ENCODE assay signal across 8 cellular contexts in genomic region chr17:78935419-78936323, GRCh38. TPM values are rescaled to one million over a fixed set of nuclear protein-coding genes. Genes with fewer than 3 reads are reported as not detected.
DNase-seq lines count a peak whose midpoint lies in the region; ATAC-seq and TF ChIP-seq lines count a peak whose summit lies in the region.

No MANE protein-coding gene starts in this region.

- H3K4me1 ChIP-seq in neural progenitor cell = peaks cover 10% of the 10 kb centered on the region

- CTCF ChIA-PET in T-cell (lab: Charles Lee) = no interaction called here
- CTCF ChIA-PET in activated CD4-positive, alpha-beta T cell treated with anti-CD3 and anti-CD28 coated beads for 36 hours (lab: Charles Lee) = no interaction called here

- intact Hi-C loops in activated CD4-positive, alpha-beta T cell treated with anti-CD3 and anti-CD28 coated beads for 36 hours (cut with DNase I, micrococcal nuclease) = loop anchor here in 1 of 2 experiments (10.0 kb wide), 1 partner anchor 59 kb away; no protein-coding TSS in a partner anchor

- H3K36me3 Mint-ChIP-seq in neural progenitor cell = no peaks in the 10 kb centered on the region
- H3K36me3 Mint-ChIP-seq in T-cell = no peaks in the 10 kb centered on the region
- H3K36me3 Mint-ChIP-seq in activated CD4-positive, alpha-beta T cell treated with anti-CD3 and anti-CD28 coated beads for 36 hours (ENCODE audit: low read depth) = no peaks in the 10 kb centered on the region

- H3K9me3 Mint-ChIP-seq in neural progenitor cell (no peaks in the 10 kb centered on the region), T-cell (no peaks in the 10 kb centered on the region)
- no peaks in the 10 kb centered on the region for H3K9me3 Mint-ChIP-seq in activated CD4-positive, alpha-beta T cell treated with anti-CD3 and anti-CD28 coated beads for 36 hours (ENCODE audit: low read depth)

- H2AFZ ChIP-seq in neural progenitor cell (replicated peaks) = no peak overlapping the region

- H3K27ac Mint-ChIP-seq in neural progenitor cell (peak overlapping the region; percentile 90), T-cell (no peak overlapping the region)
- H3K27ac Mint-ChIP-seq in activated CD4-positive, alpha-beta T cell treated with anti-CD3 and anti-CD28 coated beads for 36 hours = no peak overlapping the region

- ATAC-seq in T-cell (replicated peaks in 1 of 4) = no peak
- no peak for ATAC-seq in activated CD4-positive, alpha-beta T cell treated with anti-CD3 and anti-CD28 coated beads for 36 hours

- no peak overlapping the region for H3K27ac ChIP-seq in neural progenitor cell

- H3K36me3 ChIP-seq in neural progenitor cell = no peaks in the 10 kb centered on the region

- H3K4me3 ChIP-seq in neural progenitor cell = no peak overlapping the region

- peaks cover 14% of the 10 kb centered on the region for H3K27me3 Mint-ChIP-seq in neural progenitor cell (ENCODE audit: insufficient read depth, low read depth)
- H3K27me3 Mint-ChIP-seq in T-cell = peaks cover 0 to 4% of the 10 kb centered on the region in 2 donors
- H3K27me3 Mint-ChIP-seq in activated CD4-positive, alpha-beta T cell treated with anti-CD3 and anti-CD28 coated beads for 36 hours = no peaks in the 10 kb centered on the region

- peak; percentile 91 for DNase-seq in AG08395 (ENCODE audit: low spot score)
- DNase-seq in NCI-H2227 (lab: John Stamatoyannopoulos, UW; ENCODE audit: unreplicated experiment) = peak; percentile 77
- peak; percentile 52 for DNase-seq in ecto neural progenitor cell (ENCODE audit: low spot score)
- no peak for DNase-seq in neural progenitor cell (ENCODE audit: low spot score)
- DNase-seq in T-cell = no peak
- DNase-seq in activated T-cell treated with anti-CD3 and anti-CD28 coated beads for 4 hours = no peak
- DNase-seq in NCI-H146 (lab: John Stamatoyannopoulos, UW) = no peak
- no peak for DNase-seq in activated CD4-positive, alpha-beta T cell treated with anti-CD3 and anti-CD28 coated beads for 36 hours

- no peak overlapping the region for H3K4me3 Mint-ChIP-seq in neural progenitor cell
- no peak overlapping the region for H3K4me3 Mint-ChIP-seq in T-cell
- no peak overlapping the region for H3K4me3 Mint-ChIP-seq in activated CD4-positive, alpha-beta T cell treated with anti-CD3 and anti-CD28 coated beads for 36 hours

- H3K9ac ChIP-seq in neural progenitor cell = no peak overlapping the region

- no peaks in the 10 kb centered on the region for H3K79me2 ChIP-seq in neural progenitor cell (ENCODE audit: low read depth)

- H3K4me1 Mint-ChIP-seq in neural progenitor cell = peaks cover 37% of the 10 kb centered on the region
- peaks cover 0 to 14% (median 10%) of the 10 kb centered on the region in 3 donors for H3K4me1 Mint-ChIP-seq in T-cell
- H3K4me1 Mint-ChIP-seq in activated CD4-positive, alpha-beta T cell treated with anti-CD3 and anti-CD28 coated beads for 36 hours = peaks cover 8% of the 10 kb centered on the region

- H4K20me1 ChIP-seq in neural progenitor cell (ENCODE audit: low read depth) = no peaks in the 10 kb centered on the region

- no peaks in the 10 kb centered on the region for H3F3A ChIP-seq in neural progenitor cell (ENCODE audit: low read depth)

- no peak overlapping the region for H3K4me2 ChIP-seq in neural progenitor cell

- H3K27me3 ChIP-seq in neural progenitor cell = no peaks in the 10 kb centered on the region

- no peak for TF ChIP-seq CTCF in neural progenitor cell (IDR thresholded peaks at IDR 0.05)

- no peaks in the 10 kb centered on the region for H3K9me3 ChIP-seq in neural progenitor cell (ENCODE audit: low read depth)

- POLR2A ChIA-PET in T-cell (lab: Charles Lee) = interaction anchor here in 1 of 2 donors (0.5 kb wide), 1 partner anchor 1299 kb away, joined by 7 read pairs; no protein-coding TSS in a partner anchor
- POLR2A ChIA-PET in activated CD4-positive, alpha-beta T cell treated with anti-CD3 and anti-CD28 coated beads for 36 hours (lab: Charles Lee) = no interaction called here

RNA-seq across cellular contexts. Expression of gene TIMP2, which starts 10.5 kb away (rescaled TPM):
- total RNA-seq in neural progenitor cell (ENCODE audit: low replicate concordance) = 19.8 and 22.3 TPM in 2 replicates
- 1 to 10 TPM; 5.1 to 6.7 (median 6.5) TPM for total RNA-seq in T-cell
- 1 to 10 TPM; 1.6 to 1.9 TPM for total RNA-seq in activated CD4-positive, alpha-beta T cell treated with anti-CD3 and anti-CD28 coated beads for 36 hours

RNA-seq across cellular contexts. Expression of gene CEP295NL, which starts 32.7 kb away (rescaled TPM):
- total RNA-seq in neural progenitor cell (ENCODE audit: low replicate concordance) = 0.28 and 0.39 TPM in 2 replicates
- 1 to 10 TPM in 2 of 5 donors, under 1 TPM in 3; 0.28 to 3.1 (median 0.41) TPM for total RNA-seq in T-cell
- total RNA-seq in activated CD4-positive, alpha-beta T cell treated with anti-CD3 and anti-CD28 coated beads for 36 hours = not detected

RNA-seq across cellular contexts. Expression of gene LGALS3BP, which starts 44.1 kb away (rescaled TPM):
- 17.5 and 64.3 TPM in 2 replicates for total RNA-seq in neural progenitor cell (ENCODE audit: low replicate concordance)
- 10 to 100 TPM; 28.2 to 80.7 (median 51.6) TPM for total RNA-seq in T-cell
- 10 to 100 TPM; 64.4 to 71.2 TPM for total RNA-seq in activated CD4-positive, alpha-beta T cell treated with anti-CD3 and anti-CD28 coated beads for 36 hours

Comparison
In these comparisons a context has a peak if more than half of its experiments do, and no peak if none do; other contexts are left out.
1. DNase-seq: peak in AG08395 (single experiment), NCI-H2227 (single experiment) and ecto neural progenitor cell (single experiment); none in neural progenitor cell (single experiment), T-cell (0 of 34), activated T-cell treated with anti-CD3 and anti-CD28 coated beads for 4 hours (single experiment), NCI-H146 (single experiment) and activated CD4-positive, alpha-beta T cell treated with anti-CD3 and anti-CD28 coated beads for 36 hours (single experiment).